Comparison of ENCODE assay signal across 21 cellular contexts in genomic region chr2:8393506-8393905, GRCh38.
A peak's percentile ranks its signal among the peaks of the same experiment; 100 is the strongest.
DNase-seq lines count a peak whose midpoint lies in the region; ATAC-seq, FAIRE-seq and TF ChIP-seq lines count a peak whose summit lies in the region.
"Had no signal": no experiment of that assay in that cellular context is flagged by ENCODE, and none has a peak within 500 bp of the region (broad histone marks: within the 10 kb centered on the region; RNA-seq: fewer than 3 reads in every experiment).

No MANE protein-coding gene starts in this region.

- no TSS peak for BruUV-seq in A673 (replicated peaks; lab: Mats Ljungman, UMichigan)

- no peak overlapping the region for H3K56ac ChIP-seq in H1 (replicated peaks; ENCODE audit: insufficient read length, low read depth, low read length)

- no peak overlapping the region for H3K23ac ChIP-seq in H1 (ENCODE audit: insufficient read length)

- no peak overlapping the region for H3K27ac Mint-ChIP-seq in T-helper 2 cell treated with Interferon-gamma antibody and Interleukin-4, amounts not matched to agents 5 μg/mL and 100 μg/mL, for 36 hours
- H3K27ac Mint-ChIP-seq: B cell; CD4-positive, alpha-beta T cell; CD8-positive, alpha-beta T cell had no signal

- no peak overlapping the region for H3K18ac ChIP-seq in H1 (ENCODE audit: extremely low read depth, low read length)

- no peaks in the 10 kb centered on the region for H3K36me3 Mint-ChIP-seq in T-helper 2 cell treated with Interferon-gamma antibody and Interleukin-4, amounts not matched to agents 5 μg/mL and 100 μg/mL, for 36 hours (ENCODE audit: low read depth)
- H3K36me3 Mint-ChIP-seq: CD8-positive, alpha-beta T cell had no signal

- no peaks in the 10 kb centered on the region for H3K79me2 ChIP-seq in H1 (ENCODE audit: control insufficient read depth in 1 of 2, insufficient read depth in 2 of 2, low read length in 2 of 2)

- H4K91ac ChIP-seq in H1 (replicated peaks; ENCODE audit: insufficient read length, low read length) = no peak overlapping the region

- no peak for TF ChIP-seq RAD21 in H1 (IDR thresholded peaks at IDR 0.05 in 1 of 2, conservative IDR thresholded peaks at IDR 0.05 in 1 of 2; ENCODE audit: low read depth in 2 of 2, low read length in 2 of 2)

- H3K27me3 ChIP-seq in A673 (replicated peaks; ENCODE audit: insufficient read depth, low read depth, low read length, poor library complexity) (no peaks in the 10 kb centered on the region), BLaER1 (no peaks in the 10 kb centered on the region), H1 (replicated peaks in 1 of 4; ENCODE audit: control insufficient read depth in 3 of 4, extremely low read depth in 1 of 4, insufficient read depth in 3 of 4, low read length in 3 of 4) (peaks cover 0 to 13% (median 6%) of the 10 kb centered on the region in 4 experiments; a peak in 4 of 7 replicates), neutrophil (no peaks in the 10 kb centered on the region)

- H4K8ac ChIP-seq in H1 (ENCODE audit: extremely low read depth, insufficient read depth, low read length) = no peak overlapping the region

- H2BK20ac ChIP-seq in H1 (ENCODE audit: low read length) = peak overlapping the region; percentile 86

- H3K4me1 Mint-ChIP-seq in T-helper 2 cell treated with Interferon-gamma antibody and Interleukin-4, amounts not matched to agents 5 μg/mL and 100 μg/mL, for 36 hours (ENCODE audit: low read depth) = peaks cover 14% of the 10 kb centered on the region
- H3K4me1 Mint-ChIP-seq: B cell had no signal

- POLR2A ChIA-PET in A673 (lab: Charles Lee; ENCODE audit: low non-redundant PET) = no interaction called here
- POLR2A ChIA-PET in H1 (lab: Charles Lee; ENCODE audit: partially characterized antibody) = no interaction called here

- H2BK15ac ChIP-seq in H1 (ENCODE audit: low read length) = peak overlapping the region; percentile 67; the same call in 1 of the 2 replicates

- H3K4me3 ChIP-seq in A673 (ENCODE audit: low read depth, low read length, poor library complexity, severe bottlenecking) (no peak overlapping the region), BLaER1 (no peak overlapping the region), H1 (ENCODE audit: extremely low read depth in 1 of 4, insufficient read depth in 2 of 4, low read depth in 3 of 4, low read length in 4 of 4) (no peak overlapping the region), neutrophil (ENCODE audit: low read depth in 1 of 2, low read length in 1 of 2) (no peak overlapping the region)

- H3K9ac ChIP-seq in BLaER1 (no peak overlapping the region), H1 (replicated peaks in 1 of 4; ENCODE audit: extremely low read depth in 1 of 4, low read depth in 3 of 4, low read length in 3 of 4) (no peak overlapping the region)

- DNase-seq in A673 (ENCODE audit: low spot score) (no peak), H1 (ENCODE audit: low read depth in 1 of 2, low spot score in 2 of 2) (no peak), NAMALWA (ENCODE audit: low spot score) (no peak)
- no peak for DNase-seq in T-helper 2 cell treated with Interferon-gamma antibody and Interleukin-4, amounts not matched to agents 5 μg/mL and 100 μg/mL, for 36 hours (ENCODE audit: low spot score)
- DNase-seq: 8988T; AML-193; Caco-2; Calu3; CD4-positive, alpha-beta T cell; CD8-positive, alpha-beta T cell; DMS79 treated with DMSO at 0.1 percent for 48 hours had no signal

- CTCF ChIA-PET in A673 (lab: Charles Lee) (no interaction called here), H1 (lab: Charles Lee; ENCODE audit: partially characterized antibody) (no interaction called here)

- peaks cover 5% of the 10 kb centered on the region for H3K9me3 Mint-ChIP-seq in T-helper 2 cell treated with Interferon-gamma antibody and Interleukin-4, amounts not matched to agents 5 μg/mL and 100 μg/mL, for 36 hours
- H3K9me3 Mint-ChIP-seq: CD4-positive, alpha-beta T cell; CD8-positive, alpha-beta T cell had no signal

- no peak overlapping the region for H3K14ac ChIP-seq in H1 (ENCODE audit: insufficient read length)

- TF ChIP-seq POLR2A in H1 (IDR thresholded peaks at IDR 0.05; ENCODE audit: control extremely low read depth in 1 of 2, low read depth in 2 of 2, low read length in 2 of 2) = no peak

- H4K20me1 ChIP-seq in BLaER1 = no peaks in the 10 kb centered on the region
- H4K20me1 ChIP-seq in H1 (replicated peaks in 1 of 2; ENCODE audit: control insufficient read depth in 1 of 2, insufficient read depth in 2 of 2, low read length in 2 of 2) = peaks cover 0 to 3% of the 10 kb centered on the region in 2 experiments

- 96% methylated on average over 6 of the region's 6 CpGs; no CpG with 5 or more reads in 1 of the 2 experiments for WGBS in H1 (ENCODE audit: extremely low coverage in 1 of 2, insufficient coverage in 1 of 2, insufficient read length in 1 of 2, insufficient replicate concordance in 2 of 2, low coverage in 1 of 2, low lambda C conversion rate in 2 of 2, missing lambda C conversion rate in 1 of 2), 2 experiments

- H3K4me1 ChIP-seq in A673 (ENCODE audit: insufficient read depth, low read length, poor library complexity, severe bottlenecking) (peaks cover 52% of the 10 kb centered on the region), BLaER1 (peaks cover 36% of the 10 kb centered on the region), H1 (replicated peaks in 1 of 4; ENCODE audit: control insufficient read depth in 3 of 4, insufficient read depth in 4 of 4, low read length in 3 of 4) (peaks cover 7 to 13% (median 10%) of the 10 kb centered on the region in 4 experiments), neutrophil (ENCODE audit: control insufficient read depth in 1 of 2, insufficient read depth in 1 of 2, low read depth in 1 of 2, low read length in 1 of 2) (peaks cover 38 to 41% of the 10 kb centered on the region in 2 experiments)

- H3K9me3 ChIP-seq in A673 (ENCODE audit: low read depth, low read length, poor library complexity, severe bottlenecking) = no peaks in the 10 kb centered on the region
- H3K9me3 ChIP-seq in BLaER1 = no peaks in the 10 kb centered on the region
- H3K9me3 ChIP-seq in H1 (ENCODE audit: insufficient read depth in 2 of 2, low read depth in 1 of 2, low read length in 1 of 2) = peaks cover 0 to 6% of the 10 kb centered on the region in 2 experiments; a peak in 2 of 4 replicates
- no peaks in the 10 kb centered on the region for H3K9me3 ChIP-seq in neutrophil
- H3K9me3 ChIP-seq: Caco-2 had no signal

- H3K36me3 ChIP-seq in A673 (ENCODE audit: insufficient read depth, low read length, poor library complexity, severe bottlenecking) (no peaks in the 10 kb centered on the region), BLaER1 (no peaks in the 10 kb centered on the region), H1 (ENCODE audit: control insufficient read depth in 2 of 4, insufficient read depth in 4 of 4, low read length in 3 of 4) (no peaks in the 10 kb centered on the region), neutrophil (no peaks in the 10 kb centered on the region)

- no peak overlapping the region for H2BK5ac ChIP-seq in H1 (ENCODE audit: low read depth, low read length)

- intact Hi-C loops in A673 (cut with micrococcal nuclease; ENCODE audit: unreplicated experiment) = loop anchor here (10.0 kb wide), 1 partner anchor 361 kb away; no protein-coding TSS in a partner anchor

- peaks cover 4% of the 10 kb centered on the region for H3K23me2 ChIP-seq in H1 (ENCODE audit: low read depth, low read length)

- peaks cover 3% of the 10 kb centered on the region for H3K27me3 Mint-ChIP-seq in T-helper 2 cell treated with Interferon-gamma antibody and Interleukin-4, amounts not matched to agents 5 μg/mL and 100 μg/mL, for 36 hours (ENCODE audit: low read depth)
- H3K27me3 Mint-ChIP-seq: CD4-positive, alpha-beta T cell had no signal

- TF ChIP-seq CTCF in A673 (conservative IDR thresholded peaks at IDR 0.05; ENCODE audit: low read depth, low read length) (no peak), H1 (IDR thresholded peaks at IDR 0.05; ENCODE audit: control extremely low read depth in 1 of 3, insufficient read depth in 1 of 3, low read depth in 1 of 3, low read length in 3 of 3) (no peak), neutrophil (IDR thresholded peaks at IDR 0.05) (no peak)

- peak overlapping the region; percentile 71; the same call in 1 of the 2 replicates for H2BK12ac ChIP-seq in H1 (ENCODE audit: low read depth, low read length)

- H3K4ac ChIP-seq in H1 (replicated peaks; ENCODE audit: insufficient read length, low read depth, low read length) = no peak overlapping the region

- no peak for ATAC-seq in GM19463 (IDR thresholded peaks at IDR 0.05; ENCODE audit: unreplicated experiment)
- no peak for ATAC-seq in GM21381 (IDR thresholded peaks at IDR 0.05; ENCODE audit: unreplicated experiment)
- ATAC-seq: CD8-positive, alpha-beta T cell had no signal

- H2AFZ ChIP-seq in H1 (ENCODE audit: low read length) = no peak overlapping the region

- H2BK120ac ChIP-seq in H1 (replicated peaks; ENCODE audit: low read depth, low read length) = no peak overlapping the region

- H3K4me3 Mint-ChIP-seq in T-helper 2 cell treated with Interferon-gamma antibody and Interleukin-4, amounts not matched to agents 5 μg/mL and 100 μg/mL, for 36 hours = no peak overlapping the region
- H3K4me3 Mint-ChIP-seq: B cell; CD4-positive, alpha-beta T cell; CD8-positive, alpha-beta T cell had no signal

- no peak for FAIRE-seq in H1 (lab: Jason Lieb, UNC)
- FAIRE-seq: A204.1, D721Med, G401.6, GM12891 had no signal

- no peak overlapping the region for H2AK5ac ChIP-seq in H1 (ENCODE audit: low read depth, low read length)

- H3K4me2 ChIP-seq in BLaER1 (peak overlapping the region; percentile 74), H1 (ENCODE audit: insufficient read depth in 1 of 2, low read depth in 2 of 2, low read length in 2 of 2) (no peak overlapping the region)

- H3K79me1 ChIP-seq in H1 (ENCODE audit: low read depth, low read length) = no peaks in the 10 kb centered on the region

- no peak overlapping the region for H4K5ac ChIP-seq in H1 (ENCODE audit: insufficient read length, low read depth, low read length)

- no peak for TF ChIP-seq EP300 in H1 (IDR thresholded peaks at IDR 0.05; ENCODE audit: borderline replicate concordance in 1 of 2, low read depth in 2 of 2, low read length in 2 of 2)

- peak overlapping the region; percentile 72 for H3K27ac ChIP-seq in A673 (ENCODE audit: low read depth, low read length, poor library complexity, severe bottlenecking)
- H3K27ac ChIP-seq in BLaER1 = 0 out of 2 replicates have a peak overlapping the region, but pooled peaks have one; percentile 42
- no peak overlapping the region for H3K27ac ChIP-seq in H1 (ENCODE audit: low read depth, low read length)
- peak overlapping the region; percentile 69 for H3K27ac ChIP-seq in neutrophil
- H3K27ac ChIP-seq: C4-2B had no signal

TF ChIP-seq in H1, 55 proteins besides CTCF, POLR2A, EP300 and RAD21 (continues in another document):
- TF ChIP-seq E2F6 (IDR thresholded peaks at IDR 0.05) (no peak), SIX5 (IDR thresholded peaks at IDR 0.05; ENCODE audit: low read depth, low read length) (no peak), SIN3A (conservative IDR thresholded peaks at IDR 0.05 in 1 of 2, IDR thresholded peaks at IDR 0.05 in 1 of 2; ENCODE audit: low read depth in 1 of 2, low read length in 2 of 2) (no peak)
